In the genomic region with DNA sequence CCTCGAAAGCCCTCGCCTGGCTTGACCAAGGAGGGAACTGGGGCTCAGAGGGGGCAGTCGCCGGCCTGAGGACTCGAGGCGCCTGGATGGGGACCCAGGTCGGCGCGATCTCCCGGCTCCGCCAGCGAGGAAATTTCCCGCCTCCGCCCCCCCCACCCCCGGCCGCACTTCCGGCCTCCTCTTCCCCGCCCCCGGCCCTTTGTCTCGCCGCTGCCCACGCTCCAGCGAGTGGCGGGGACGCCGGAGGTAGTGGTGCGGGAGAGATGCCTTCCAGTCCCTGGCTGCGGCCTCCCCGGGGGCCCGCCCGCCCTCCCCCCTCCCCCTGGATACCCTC, we compare ENCODE assay signal across 8 cellular contexts. TPM values are rescaled to one million over a fixed set of nuclear protein-coding genes. Genes with fewer than 3 reads are reported as not detected.
DNase-seq lines count a peak whose midpoint lies in the region; ATAC-seq and TF ChIP-seq lines count a peak whose summit lies in the region.

No MANE protein-coding gene starts in this region.

- ATAC-seq in HG03378 (IDR thresholded peaks at IDR 0.05; ENCODE audit: unreplicated experiment) = no peak

- H3K27ac Mint-ChIP-seq in activated T-cell treated with anti-CD3 and anti-CD28 coated beads, Interleukin-2, amount 50 U/mL, for 24 hours = no peak overlapping the region
- no peak overlapping the region for H3K27ac Mint-ChIP-seq in neural crest cell (ENCODE audit: unreplicated experiment)

- peaks cover 39% of the 10 kb centered on the region for H3K4me1 ChIP-seq in KMS-11 (ENCODE audit: low read depth, poor library complexity, severe bottlenecking)

- H3K4me3 ChIP-seq in KMS-11 (IDR thresholded peaks at IDR 0.05; ENCODE audit: insufficient read depth, low read depth, low read length) = no peak overlapping the region
- peak overlapping the region; percentile 65 for H3K4me3 ChIP-seq in choroid plexus epithelial cell (ENCODE audit: low read depth, low read length)

- peaks cover 9% of the 10 kb centered on the region; the same call in 1 of the 2 replicates for H3K79me2 ChIP-seq in KMS-11 (ENCODE audit: insufficient read depth, low read depth)

- H3K4me1 Mint-ChIP-seq in activated T-cell treated with anti-CD3 and anti-CD28 coated beads, Interleukin-2, amount 50 U/mL, for 24 hours (ENCODE audit: low read depth) = peaks cover 14% of the 10 kb centered on the region
- H3K4me1 Mint-ChIP-seq in neural crest cell = peaks cover 33% of the 10 kb centered on the region

- H3K4me2 ChIP-seq in KMS-11 = 0 out of 2 replicates have a peak overlapping the region, but pooled peaks have one; percentile 17

- peak overlapping the region; percentile 67 for H3K4me3 Mint-ChIP-seq in activated T-cell treated with anti-CD3 and anti-CD28 coated beads, Interleukin-2, amount 50 U/mL, for 24 hours
- H3K4me3 Mint-ChIP-seq in neural crest cell = peak overlapping the region; percentile 88

- DNase-seq in activated T-cell treated with anti-CD3 and anti-CD28 coated beads, Interleukin-2, amount 50 U/mL, for 24 hours = no peak
- DNase-seq in activated T-cell treated with anti-CD3 and anti-CD28 coated beads for 4 hours (no peak), choroid plexus epithelial cell (ENCODE audit: low read depth) (no peak), neural crest cell (ENCODE audit: low read depth, low spot score) (no peak), iPS-NIHi7 (ENCODE audit: extremely low spot score) (no peak)
- DNase-seq in activated CD4-positive, CD25-positive, alpha-beta regulatory T cell treated with anti-CD3 and anti-CD28 coated beads, Interleukin-2, amount 50 U/mL, for 72 hours = no peak

- no peaks in the 10 kb centered on the region for H4K20me1 ChIP-seq in KMS-11 (ENCODE audit: insufficient read depth)

- no peaks in the 10 kb centered on the region for H3K36me3 Mint-ChIP-seq in activated T-cell treated with anti-CD3 and anti-CD28 coated beads, Interleukin-2, amount 50 U/mL, for 24 hours (ENCODE audit: low read depth)
- H3K36me3 Mint-ChIP-seq in neural crest cell (ENCODE audit: low read depth) = no peaks in the 10 kb centered on the region

- no peak overlapping the region for H3K27ac ChIP-seq in KMS-11

- 0 out of 2 replicates have a peak overlapping the region, but pooled peaks have one; percentile 35 for H3K9ac ChIP-seq in KMS-11

- no peaks in the 10 kb centered on the region for H3K36me3 ChIP-seq in KMS-11 (ENCODE audit: insufficient read depth)

- H3K27me3 ChIP-seq in KMS-11 (ENCODE audit: insufficient read depth, low read depth) = no peaks in the 10 kb centered on the region; the same call in 1 of the 2 replicates

- peaks cover 37% of the 10 kb centered on the region for H3K27me3 Mint-ChIP-seq in activated T-cell treated with anti-CD3 and anti-CD28 coated beads, Interleukin-2, amount 50 U/mL, for 24 hours
- peaks cover 39% of the 10 kb centered on the region for H3K27me3 Mint-ChIP-seq in neural crest cell (ENCODE audit: low read depth)

- TF ChIP-seq CTCF in KMS-11 (conservative IDR thresholded peaks at IDR 0.05; ENCODE audit: low read depth, low read length) (no peak), choroid plexus epithelial cell (conservative IDR thresholded peaks at IDR 0.05; ENCODE audit: low read depth, low read length) (no peak), neural crest cell (conservative IDR thresholded peaks at IDR 0.05) (no peak)

- peak overlapping the region; percentile 49; the same call in 1 of the 2 replicates for H2AFZ ChIP-seq in KMS-11 (ENCODE audit: low read depth)

- H3K9me3 Mint-ChIP-seq in activated T-cell treated with anti-CD3 and anti-CD28 coated beads, Interleukin-2, amount 50 U/mL, for 24 hours = no peaks in the 10 kb centered on the region
- no peaks in the 10 kb centered on the region for H3K9me3 Mint-ChIP-seq in neural crest cell

RNA-seq across cellular contexts. Expression of a gene that starts 0.4 kb away (rescaled TPM):
- total RNA-seq in neural crest cell = 35.9 and 39.0 TPM in 2 replicates

RNA-seq across cellular contexts. Expression of a gene that starts 19.9 kb away (rescaled TPM):
- 0.40 and 0.96 TPM in 2 replicates for total RNA-seq in neural crest cell

RNA-seq across cellular contexts. Expression of a gene that starts 20.1 kb away (rescaled TPM):
- total RNA-seq in neural crest cell = not detected in 2 replicates

RNA-seq across cellular contexts. Expression of a gene that starts 36.9 kb away (rescaled TPM):
- 38.8 and 40.9 TPM in 2 replicates for total RNA-seq in neural crest cell
